ENCODE assay signal across 9 cellular contexts in the genomic region with DNA sequence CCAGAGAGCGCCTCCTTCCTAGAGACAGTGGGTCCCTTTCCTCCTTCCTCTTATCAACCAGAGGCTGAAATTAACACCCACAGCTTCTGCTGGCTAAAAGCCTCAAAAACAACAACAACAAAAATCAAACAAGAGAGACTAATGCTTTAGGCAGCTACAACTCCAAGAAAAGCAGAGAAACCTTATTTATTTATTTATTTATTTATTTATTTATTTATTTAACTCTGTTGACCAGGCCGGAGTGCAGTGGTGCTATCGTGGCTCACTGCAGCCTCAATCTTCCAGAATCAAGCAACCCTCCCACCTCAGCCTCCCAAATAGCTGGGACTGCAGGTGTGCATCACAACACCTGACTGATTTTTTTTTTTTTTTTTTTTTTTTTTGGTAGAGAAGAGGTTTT. TPM values are rescaled to one million over a fixed set of nuclear protein-coding genes. Genes with fewer than 3 reads are reported as not detected.
"Had no signal": no experiment of that assay in that cellular context is flagged by ENCODE, and none has a peak within 500 bp of the region (broad histone marks: within the 10 kb centered on the region; RNA-seq: fewer than 3 reads in every experiment).

No MANE protein-coding gene starts in this region.

- H3K27ac Mint-ChIP-seq: GM23338, H9, HFFc6 had no signal

- H3K4me3 Mint-ChIP-seq: GM23338, H9, HFFc6, IgD-negative memory B cell had no signal

- H3K9me3 Mint-ChIP-seq: GM23338, H9, HFFc6, IgD-negative memory B cell had no signal

- DNase-seq: H9, HCEC 1CT, HFFc6 had no signal

- H3K36me3 Mint-ChIP-seq: IgD-negative memory B cell had no signal

- H3K4me1 Mint-ChIP-seq: IgD-negative memory B cell had no signal

- H3K4me3 ChIP-seq: GM23338 had no signal

- H3K27ac ChIP-seq: HL-60 had no signal

RNA-seq across cellular contexts. Expression of a gene that starts 2.6 kb away (rescaled TPM):
- total RNA-seq: GM23338, H1, H9, HepG2, HFFc6, HT1080 had no signal
- polyA plus RNA-seq: GM23338, HepG2, IgD-negative memory B cell had no signal
